8 cellular contexts compared by ENCODE assay signal in the genomic region with DNA sequence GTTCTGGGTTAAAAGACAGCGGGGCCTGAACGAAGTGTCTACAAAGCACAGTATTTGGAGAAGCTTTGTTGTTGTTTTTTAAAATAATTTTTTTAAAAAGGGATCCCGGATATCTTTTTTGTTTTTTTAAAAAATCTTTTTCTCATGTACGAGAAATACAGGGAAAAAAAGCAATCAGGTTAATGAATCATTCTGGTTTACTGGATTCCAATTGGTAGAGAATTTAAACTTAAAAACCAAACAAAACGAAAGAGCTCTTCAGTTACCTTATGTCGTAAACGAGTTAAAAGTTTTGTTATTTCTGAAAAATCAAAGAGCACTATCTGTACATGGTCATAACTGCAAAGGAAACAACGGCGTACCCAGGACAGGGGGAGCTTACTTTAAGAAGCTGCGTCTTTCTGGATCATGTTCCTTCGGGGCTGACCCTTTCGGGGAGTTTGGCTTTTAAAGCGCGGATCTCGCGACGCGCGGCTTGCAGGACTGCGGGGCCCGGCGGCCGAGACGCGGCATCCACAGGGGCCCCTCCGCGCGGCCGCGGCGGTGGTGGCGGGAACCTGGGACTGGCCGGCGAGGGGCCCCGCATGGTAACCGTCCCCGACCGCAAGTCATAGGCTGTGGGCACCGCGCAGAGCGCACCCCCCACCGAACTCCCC. TPM values are rescaled to one million over a fixed set of nuclear protein-coding genes. Genes with fewer than 3 reads are reported as not detected.
DNase-seq lines count a peak whose midpoint lies in the region; ATAC-seq and TF ChIP-seq lines count a peak whose summit lies in the region.

No MANE protein-coding gene starts in this region.

- H3K27ac Mint-ChIP-seq in activated naive CD4-positive, alpha-beta T cell treated with anti-CD3 and anti-CD28 coated beads for 36 hours: no peak overlapping the region
- H3K27ac Mint-ChIP-seq in dendritic cell treated with granulocyte-macrophage colony-stimulating factor and Interleukin-4, amounts not matched to agents 40 ng/mL and 50 ng/mL, for 4 days: no peak overlapping the region

- ATAC-seq in GM18858 (IDR thresholded peaks at IDR 0.05; ENCODE audit: unreplicated experiment): no peak

- no peaks in the 10 kb centered on the region for H3K9me3 ChIP-seq in liver (ENCODE audit: control insufficient read depth in 4 of 4, low read length in 3 of 4)

- TF ChIP-seq RAD21 in liver (IDR thresholded peaks at IDR 0.05): no peak

- peak overlapping the region; percentile 68 for H3K4me3 Mint-ChIP-seq in activated naive CD4-positive, alpha-beta T cell treated with anti-CD3 and anti-CD28 coated beads for 36 hours
- peak overlapping the region; percentile 72 for H3K4me3 Mint-ChIP-seq in dendritic cell treated with granulocyte-macrophage colony-stimulating factor and Interleukin-4, amounts not matched to agents 40 ng/mL and 50 ng/mL, for 4 days

- H3K9ac ChIP-seq in liver (ENCODE audit: low read depth in 1 of 2, low read length in 2 of 2): no peak overlapping the region

- H3K4me1 Mint-ChIP-seq in activated naive CD4-positive, alpha-beta T cell treated with anti-CD3 and anti-CD28 coated beads for 36 hours (ENCODE audit: low read depth): no peaks in the 10 kb centered on the region
- peaks cover 5% of the 10 kb centered on the region for H3K4me1 Mint-ChIP-seq in dendritic cell treated with granulocyte-macrophage colony-stimulating factor and Interleukin-4, amounts not matched to agents 40 ng/mL and 50 ng/mL, for 4 days (ENCODE audit: low read depth)

- DNase-seq in activated naive CD4-positive, alpha-beta T cell treated with anti-CD3 and anti-CD28 coated beads for 36 hours: peak; percentile 16
- no peak for DNase-seq in activated naive CD4-positive, alpha-beta T cell (lab: John Stamatoyannopoulos, UW)
- peak; percentile 6 for DNase-seq in NCI-H226
- peak; percentile 12 for DNase-seq in superior temporal gyrus (ENCODE audit: extremely low spot score)
- DNase-seq in pons (ENCODE audit: low spot score): no peak

- intact Hi-C loops in activated naive CD4-positive, alpha-beta T cell treated with anti-CD3 and anti-CD28 coated beads for 36 hours (cut with micrococcal nuclease): no loop called here
- intact Hi-C loops in dendritic cell treated with granulocyte-macrophage colony-stimulating factor and Interleukin-4, amounts not matched to agents 40 ng/mL and 50 ng/mL, for 4 days (cut with micrococcal nuclease): no loop called here

- H3K36me3 ChIP-seq in liver (ENCODE audit: control insufficient read depth in 4 of 4, insufficient read depth in 3 of 4, low read depth in 1 of 4, low read length in 3 of 4): no peaks in the 10 kb centered on the region

- CTCF ChIA-PET in activated naive CD4-positive, alpha-beta T cell treated with anti-CD3 and anti-CD28 coated beads for 36 hours (lab: Charles Lee): interaction anchor here (0.6 to 0.7 kb wide), 5 partner anchors 46 to 583 kb away, joined by 3 to 9 read pairs (median 3); no protein-coding TSS in a partner anchor

- H3K27me3 Mint-ChIP-seq in activated naive CD4-positive, alpha-beta T cell treated with anti-CD3 and anti-CD28 coated beads for 36 hours (ENCODE audit: low read depth): peaks cover 60% of the 10 kb centered on the region
- H3K27me3 Mint-ChIP-seq in dendritic cell treated with granulocyte-macrophage colony-stimulating factor and Interleukin-4, amounts not matched to agents 40 ng/mL and 50 ng/mL, for 4 days: peaks cover 82% of the 10 kb centered on the region

- peak overlapping the region; percentile 61 to 92 (median 65) for H3K4me3 ChIP-seq in liver (ENCODE audit: low read depth in 1 of 3, low read length in 3 of 3)

- H3K9me3 Mint-ChIP-seq in activated naive CD4-positive, alpha-beta T cell treated with anti-CD3 and anti-CD28 coated beads for 36 hours: no peaks in the 10 kb centered on the region
- no peaks in the 10 kb centered on the region for H3K9me3 Mint-ChIP-seq in dendritic cell treated with granulocyte-macrophage colony-stimulating factor and Interleukin-4, amounts not matched to agents 40 ng/mL and 50 ng/mL, for 4 days

- WGBS in liver: 5% methylated on average over 42 of the region's 42 CpGs

- H3K4me1 ChIP-seq in liver (ENCODE audit: control insufficient read depth in 4 of 4, insufficient read depth in 4 of 4, low read length in 3 of 4): peaks cover 2 to 9% (median 8%) of the 10 kb centered on the region in 4 donors

- TF ChIP-seq CTCF in liver (IDR thresholded peaks at IDR 0.05; ENCODE audit: low read depth, low read length, missing input control): no peak

- no peaks in the 10 kb centered on the region for H3K36me3 Mint-ChIP-seq in activated naive CD4-positive, alpha-beta T cell treated with anti-CD3 and anti-CD28 coated beads for 36 hours (ENCODE audit: low read depth)
- no peaks in the 10 kb centered on the region for H3K36me3 Mint-ChIP-seq in dendritic cell treated with granulocyte-macrophage colony-stimulating factor and Interleukin-4, amounts not matched to agents 40 ng/mL and 50 ng/mL, for 4 days (ENCODE audit: low read depth)

- no peak overlapping the region for H3K27ac ChIP-seq in liver (ENCODE audit: low read depth in 1 of 2, low read length in 2 of 2)

- H3K27me3 ChIP-seq in liver (ENCODE audit: control insufficient read depth in 4 of 4, insufficient read depth in 4 of 4, low read length in 3 of 4): peaks cover 0 to 30% (median 6%) of the 10 kb centered on the region in 4 donors

TF ChIP-seq in liver, 16 proteins besides CTCF, POLR2A, EP300 and RAD21:
- TF ChIP-seq SP1 (IDR thresholded peaks at IDR 0.05) (no peak), HNF4G (IDR thresholded peaks at IDR 0.05) (no peak)
- TF ChIP-seq, protein P1, sequence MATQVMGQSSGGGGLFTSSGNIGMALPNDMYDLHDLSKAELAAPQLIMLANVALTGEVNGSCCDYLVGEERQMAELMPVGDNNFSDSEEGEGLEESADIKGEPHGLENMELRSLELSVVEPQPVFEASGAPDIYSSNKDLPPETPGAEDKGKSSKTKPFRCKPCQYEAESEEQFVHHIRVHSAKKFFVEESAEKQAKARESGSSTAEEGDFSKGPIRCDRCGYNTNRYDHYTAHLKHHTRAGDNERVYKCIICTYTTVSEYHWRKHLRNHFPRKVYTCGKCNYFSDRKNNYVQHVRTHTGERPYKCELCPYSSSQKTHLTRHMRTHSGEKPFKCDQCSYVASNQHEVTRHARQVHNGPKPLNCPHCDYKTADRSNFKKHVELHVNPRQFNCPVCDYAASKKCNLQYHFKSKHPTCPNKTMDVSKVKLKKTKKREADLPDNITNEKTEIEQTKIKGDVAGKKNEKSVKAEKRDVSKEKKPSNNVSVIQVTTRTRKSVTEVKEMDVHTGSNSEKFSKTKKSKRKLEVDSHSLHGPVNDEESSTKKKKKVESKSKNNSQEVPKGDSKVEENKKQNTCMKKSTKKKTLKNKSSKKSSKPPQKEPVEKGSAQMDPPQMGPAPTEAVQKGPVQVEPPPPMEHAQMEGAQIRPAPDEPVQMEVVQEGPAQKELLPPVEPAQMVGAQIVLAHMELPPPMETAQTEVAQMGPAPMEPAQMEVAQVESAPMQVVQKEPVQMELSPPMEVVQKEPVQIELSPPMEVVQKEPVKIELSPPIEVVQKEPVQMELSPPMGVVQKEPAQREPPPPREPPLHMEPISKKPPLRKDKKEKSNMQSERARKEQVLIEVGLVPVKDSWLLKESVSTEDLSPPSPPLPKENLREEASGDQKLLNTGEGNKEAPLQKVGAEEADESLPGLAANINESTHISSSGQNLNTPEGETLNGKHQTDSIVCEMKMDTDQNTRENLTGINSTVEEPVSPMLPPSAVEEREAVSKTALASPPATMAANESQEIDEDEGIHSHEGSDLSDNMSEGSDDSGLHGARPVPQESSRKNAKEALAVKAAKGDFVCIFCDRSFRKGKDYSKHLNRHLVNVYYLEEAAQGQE (IDR thresholded peaks at IDR 0.05): no peak

RNA-seq across cellular contexts. Expression of a gene that starts 0.9 kb away (rescaled TPM):
- not detected for total RNA-seq in activated naive CD4-positive, alpha-beta T cell treated with anti-CD3 and anti-CD28 coated beads for 36 hours
- total RNA-seq in liver: under 1 TPM in 1 of 2 donors, not detected in 1; 0.25 TPM
- under 1 TPM; 0.17 to 0.65 TPM for polyA plus RNA-seq in liver

Comparison
In these comparisons a context has a peak if more than half of its experiments do, and no peak if none do; other contexts are left out.
1. DNase-seq: peak in activated naive CD4-positive, alpha-beta T cell treated with anti-CD3 and anti-CD28 coated beads for 36 hours (single experiment), NCI-H226 (single experiment) and superior temporal gyrus (single experiment); none in activated naive CD4-positive, alpha-beta T cell (0 of 4) and pons (single experiment).